8 cellular contexts compared by ENCODE assay signal in the genomic region with DNA sequence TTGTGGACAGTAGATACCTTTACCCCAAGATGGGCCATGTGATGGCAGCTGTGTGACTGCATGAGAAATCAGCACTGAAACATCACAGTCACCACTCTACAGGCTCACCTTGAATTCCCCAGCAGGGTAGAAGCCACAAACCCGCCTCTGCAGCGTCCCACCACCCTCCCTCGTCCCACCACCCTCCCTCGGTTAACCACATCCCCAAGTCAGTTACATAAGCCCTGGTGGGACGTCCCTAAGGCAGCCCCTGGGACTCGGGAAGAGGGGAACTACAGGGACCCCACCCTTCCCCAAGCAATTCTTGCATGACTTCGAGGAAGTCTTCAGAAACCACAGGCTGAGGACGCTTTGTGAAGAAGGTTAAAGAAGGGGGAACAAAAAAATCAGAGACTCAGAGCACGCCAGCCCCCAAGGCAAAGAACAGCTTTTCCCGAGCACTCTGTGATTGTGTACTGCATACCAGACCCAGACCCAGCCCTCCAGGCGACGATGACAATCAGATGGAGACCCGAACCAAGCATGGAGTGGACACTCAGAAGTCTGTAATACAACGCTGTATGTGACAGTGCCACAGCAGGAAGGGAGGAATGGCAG.
A peak's percentile ranks its signal among the peaks of the same experiment; 100 is the strongest.
DNase-seq lines count a peak whose midpoint lies in the region; ATAC-seq and TF ChIP-seq lines count a peak whose summit lies in the region.

No MANE protein-coding gene starts in this region.

- CTCF ChIA-PET in RWPE1 (lab: Yijun Ruan, JAX), result no interaction called here

- H3K36me3 ChIP-seq in tibial artery, result no peaks in the 10 kb centered on the region

- POLR2A ChIA-PET in RWPE1 (lab: Yijun Ruan, JAX; ENCODE audit: low non-redundant PET), result no interaction called here
- POLR2A ChIA-PET in naive thymus-derived CD8-positive, alpha-beta T cell (lab: Charles Lee), result interaction anchor here (0.9 to 6.2 kb wide), 7 partner anchors 19 to 79 kb away, joined by 3 to 49 read pairs (median 3); a partner anchor contains a TSS

- H3K27me3 ChIP-seq in tibial artery, result no peaks in the 10 kb centered on the region

- H3K27me3 Mint-ChIP-seq in naive thymus-derived CD8-positive, alpha-beta T cell, result no peaks in the 10 kb centered on the region

- DNase-seq in GDM1 (lab: John Stamatoyannopoulos, UW) (peak; percentile 84), RWPE1 (ENCODE audit: low spot score) (no peak), activated gamma-delta T cell (lab: John Stamatoyannopoulos, UW) (peak; percentile 30), tibial artery (peak in 1 of 2 donors; percentile 80), NCI-H146 (lab: John Stamatoyannopoulos, UW) (no peak)
- peak; percentile 59 to 93 (median 84) for DNase-seq in naive thymus-derived CD8-positive, alpha-beta T cell

- peak overlapping the region; percentile 61 to 96 (median 90) for H3K27ac Mint-ChIP-seq in naive thymus-derived CD8-positive, alpha-beta T cell

- intact Hi-C loops in tibial artery (cut with DNase I; ENCODE audit: low total_unique reads), result no loop called here

- H3K27ac ChIP-seq in RWPE1, result peak overlapping the region; percentile 65
- peak overlapping the region; percentile 9 to 17 for H3K27ac ChIP-seq in tibial artery

- H3K4me3 ChIP-seq in tibial artery, result no peak overlapping the region

- no peak for TF ChIP-seq CTCF in RWPE1 (conservative IDR thresholded peaks at IDR 0.05; ENCODE audit: low read depth)
- TF ChIP-seq CTCF in tibial artery (IDR thresholded peaks at IDR 0.05), result no peak

- no peaks in the 10 kb centered on the region for H3K9me3 Mint-ChIP-seq in naive thymus-derived CD8-positive, alpha-beta T cell

- H3K4me1 ChIP-seq in tibial artery, result peaks cover 0 to 19% (median 13%) of the 10 kb centered on the region in 4 donors

- peaks cover 36 to 89% (median 81%) of the 10 kb centered on the region in 4 donors for H3K4me1 Mint-ChIP-seq in naive thymus-derived CD8-positive, alpha-beta T cell

- H3K4me3 Mint-ChIP-seq in naive thymus-derived CD8-positive, alpha-beta T cell, result peak overlapping the region; percentile 51 to 88 (median 82)

- H3K9me3 ChIP-seq in tibial artery, result no peaks in the 10 kb centered on the region

- H3K36me3 Mint-ChIP-seq in naive thymus-derived CD8-positive, alpha-beta T cell, result no peaks in the 10 kb centered on the region

- ATAC-seq in HG02610 (IDR thresholded peaks at IDR 0.05; ENCODE audit: unreplicated experiment) (peak; percentile 71), HG03097 (IDR thresholded peaks at IDR 0.05; ENCODE audit: low FRiP score, unreplicated experiment) (no peak)
- ATAC-seq in naive thymus-derived CD8-positive, alpha-beta T cell, result peak; percentile 80 to 91

Comparison
In these comparisons a context has a peak if more than half of its experiments do, and no peak if none do; other contexts are left out.
1. DNase-seq: peak in GDM1 (single experiment), activated gamma-delta T cell (single experiment) and naive thymus-derived CD8-positive, alpha-beta T cell (10 of 10); none in RWPE1 (single experiment) and NCI-H146 (single experiment).